1 cellular context compared by ENCODE assay signal in the genomic region with DNA sequence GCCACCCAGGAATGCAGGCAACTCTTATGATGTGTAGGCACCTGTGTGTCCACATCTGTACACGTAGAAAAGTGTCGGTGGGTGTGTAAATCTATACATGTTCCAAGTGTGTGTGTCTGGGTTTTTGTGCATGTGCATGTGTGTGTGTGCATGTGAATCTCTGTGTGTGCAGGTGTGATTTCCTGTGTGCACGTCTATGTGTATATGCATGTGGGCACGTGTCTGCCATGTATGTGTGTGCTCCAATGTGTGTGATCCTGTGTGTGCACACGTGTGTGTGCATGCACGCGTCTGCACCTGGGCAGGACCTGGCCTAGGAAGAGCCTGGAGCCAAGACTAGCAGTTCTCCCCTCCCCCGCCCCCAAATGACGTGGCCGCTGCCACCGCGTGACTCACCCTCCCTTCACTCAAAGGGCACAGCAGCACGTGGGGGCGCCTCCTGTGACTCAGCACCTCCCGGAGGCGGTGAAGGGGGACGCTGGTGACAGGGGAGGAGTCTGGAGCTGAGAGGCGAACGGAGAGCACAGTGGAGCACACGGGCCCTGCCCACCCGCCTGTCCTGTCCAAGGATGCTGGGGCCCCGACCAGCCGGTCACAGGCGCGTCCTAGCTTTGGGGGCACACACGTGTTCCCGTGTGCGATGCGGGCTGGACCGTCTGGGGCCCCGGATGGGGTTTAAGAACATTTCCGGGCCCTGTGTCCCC.
TF ChIP-seq lines count a peak whose summit lies in the region.

No MANE protein-coding gene starts in this region.

TF ChIP-seq in endothelial cell of umbilical vein, 7 proteins besides CTCF, POLR2A, EP300 and RAD21 (continued from another document):
- TF ChIP-seq MAX (IDR thresholded peaks at IDR 0.05; ENCODE audit: insufficient read depth, insufficient read length) (peak; percentile 96), GATA2 (IDR thresholded peaks at IDR 0.05; ENCODE audit: insufficient read depth, insufficient read length, low read depth, low read length) (no peak)
